ENCODE assay signal across 8 cellular contexts in genomic region chr2:96145028-96145939, GRCh38. TPM values are rescaled to one million over a fixed set of nuclear protein-coding genes. Genes with fewer than 3 reads are reported as not detected.
DNase-seq lines count a peak whose midpoint lies in the region; ATAC-seq, FAIRE-seq and TF ChIP-seq lines count a peak whose summit lies in the region.

DUSP2 (minus strand) TSS chr2:96145440; CDS start chr2:96145354, 86 bp downstream.

- no peaks in the 10 kb centered on the region for H3K4me1 ChIP-seq in pancreas
- H3K4me1 ChIP-seq in tibial artery, result peaks cover 0 to 39% (median 19%) of the 10 kb centered on the region in 4 donors

- intact Hi-C loops in Calu3 (cut with micrococcal nuclease; ENCODE audit: unreplicated experiment) (no loop called here), Right ventricle myocardium inferior (cut with DNase I) (loop anchor here (5.0 kb wide), 1 partner anchor 122 kb away; the partner anchor contains the start of genes CIAO1 and TMEM127), pancreas (cut with DNase I) (no loop called here), tibial artery (cut with DNase I; ENCODE audit: low total_unique reads) (loop anchor here (10.0 kb wide), 2 partner anchors 160 to 360 kb away; partner anchors contain the start of genes NEURL3 and SNRNP200)

- CTCF ChIA-PET in Calu3 (lab: Charles Lee), result no interaction called here
- CTCF ChIA-PET in activated naive CD4-positive, alpha-beta T cell treated with anti-CD3 and anti-CD28 coated beads, Interleukin-2, amount 10 ng/mL, durations not matched to agents 7 days and 5 days (lab: Charles Lee), result interaction anchor here (1.0 to 18.7 kb wide), 3 partner anchors 11 to 29 kb away, joined by 3 to 507 read pairs (median 18); no protein-coding TSS in a partner anchor

- 4% methylated on average over 76 to 95 of the region's 95 CpGs for WGBS in pancreas, 2 donors

- H3K27ac Mint-ChIP-seq in Calu3 (ENCODE audit: unreplicated experiment), result peak within 1 kb of the TSS; percentile 70
- H3K27ac Mint-ChIP-seq in activated naive CD4-positive, alpha-beta T cell treated with anti-CD3 and anti-CD28 coated beads, Interleukin-2, amount 10 ng/mL, durations not matched to agents 7 days and 5 days, result peak within 1 kb of the TSS; percentile 98

- no peaks in the 10 kb centered on the region for H3K27me3 Mint-ChIP-seq in Calu3 (ENCODE audit: unreplicated experiment)
- H3K27me3 Mint-ChIP-seq in activated naive CD4-positive, alpha-beta T cell treated with anti-CD3 and anti-CD28 coated beads, Interleukin-2, amount 10 ng/mL, durations not matched to agents 7 days and 5 days, result no peaks in the 10 kb centered on the region

- ATAC-seq in GM19455 (IDR thresholded peaks at IDR 0.05; ENCODE audit: unreplicated experiment), result peak; percentile 50
- ATAC-seq in Right ventricle myocardium inferior, result peak; percentile 90
- ATAC-seq in pancreas, result peak; percentile 73 to 88 (median 80)

- H3K36me3 Mint-ChIP-seq in Calu3 (ENCODE audit: insufficient read depth, unreplicated experiment), result peaks cover 39% of the 10 kb centered on the region
- H3K36me3 Mint-ChIP-seq in activated naive CD4-positive, alpha-beta T cell treated with anti-CD3 and anti-CD28 coated beads, Interleukin-2, amount 10 ng/mL, durations not matched to agents 7 days and 5 days, result peaks cover 12% of the 10 kb centered on the region

- H3K36me3 ChIP-seq in pancreas (no peaks in the 10 kb centered on the region), tibial artery (no peaks in the 10 kb centered on the region)

- H3K9me3 ChIP-seq in pancreas (no peaks in the 10 kb centered on the region), tibial artery (no peaks in the 10 kb centered on the region)

- no peaks in the 10 kb centered on the region for H3K27me3 ChIP-seq in HL-60 (ENCODE audit: insufficient read depth, poor library complexity, severe bottlenecking)
- no peaks in the 10 kb centered on the region for H3K27me3 ChIP-seq in pancreas
- H3K27me3 ChIP-seq in tibial artery, result peaks cover 0 to 2% of the 10 kb centered on the region in 2 donors

- H3K4me1 Mint-ChIP-seq in Calu3 (ENCODE audit: low read depth, unreplicated experiment), result peaks cover 15% of the 10 kb centered on the region
- peaks cover 70% of the 10 kb centered on the region for H3K4me1 Mint-ChIP-seq in activated naive CD4-positive, alpha-beta T cell treated with anti-CD3 and anti-CD28 coated beads, Interleukin-2, amount 10 ng/mL, durations not matched to agents 7 days and 5 days

- no TSS peak for BruUV-seq in Calu3 (replicated peaks; lab: Mats Ljungman, UMichigan)

- FAIRE-seq in pancreas (lab: Jason Lieb, UNC), result no peak

- peak within 1 kb of the TSS; percentile 91 for H3K27ac ChIP-seq in HL-60 (replicated peaks)
- H3K27ac ChIP-seq in pancreas, result peak within 1 kb of the TSS in 1 of 4 donors; percentile 67
- peak within 1 kb of the TSS in 1 of 2 donors; percentile 35 for H3K27ac ChIP-seq in tibial artery

- DNase-seq in Calu3, result peak; percentile 74
- DNase-seq in HL-60 (ENCODE audit: low read depth in 1 of 2, low spot score in 1 of 2), result peak; percentile 90 to 92
- peak; percentile 59 for DNase-seq in SIG-M5 (lab: John Stamatoyannopoulos, UW)
- DNase-seq in activated naive CD4-positive, alpha-beta T cell treated with anti-CD3 and anti-CD28 coated beads, Interleukin-2, amount 10 ng/mL, durations not matched to agents 7 days and 5 days, result peak; percentile 91
- peak; percentile 85 for DNase-seq in Right ventricle myocardium inferior (ENCODE audit: missing footprints)
- DNase-seq in pancreas, result peak; percentile 73 to 83 (median 77)
- DNase-seq in tibial artery, result peak; percentile 71 to 82

- H3K4me3 ChIP-seq in HL-60 (replicated peaks; ENCODE audit: insufficient read depth, low read length), result peak within 1 kb of the TSS; percentile 58
- H3K4me3 ChIP-seq in pancreas, result peak within 1 kb of the TSS; percentile 40 to 71 (median 48)
- H3K4me3 ChIP-seq in tibial artery, result peak within 1 kb of the TSS; percentile 51 to 59

- TF ChIP-seq CTCF in Calu3 (IDR thresholded peaks at IDR 0.05; ENCODE audit: unreplicated experiment) (no peak), HL-60 (IDR thresholded peaks at IDR 0.05; ENCODE audit: insufficient read depth, low read length) (no peak), pancreas (IDR thresholded peaks at IDR 0.05) (no peak), tibial artery (IDR thresholded peaks at IDR 0.05) (no peak)

- no peaks in the 10 kb centered on the region for H3K9me3 Mint-ChIP-seq in Calu3 (ENCODE audit: low read depth, unreplicated experiment)
- no peaks in the 10 kb centered on the region for H3K9me3 Mint-ChIP-seq in activated naive CD4-positive, alpha-beta T cell treated with anti-CD3 and anti-CD28 coated beads, Interleukin-2, amount 10 ng/mL, durations not matched to agents 7 days and 5 days

- peak within 1 kb of the TSS; percentile 81 for H3K4me3 Mint-ChIP-seq in Calu3 (ENCODE audit: low read depth, unreplicated experiment)
- peak within 1 kb of the TSS; percentile 92 for H3K4me3 Mint-ChIP-seq in activated naive CD4-positive, alpha-beta T cell treated with anti-CD3 and anti-CD28 coated beads, Interleukin-2, amount 10 ng/mL, durations not matched to agents 7 days and 5 days

RNA-seq across cellular contexts. Expression of gene DUSP2, which starts in this region (rescaled TPM):
- 4.1 and 5.9 TPM in 2 replicates for total RNA-seq in Calu3 (2022)
- 1.3 TPM for total RNA-seq in Right ventricle myocardium inferior
- total RNA-seq in pancreas, result 1 to 10 TPM in 4 of 6 donors, under 1 TPM in 2; 0.32 to 3.1 (median 1.2) TPM
- 1 to 10 TPM; 1.3 to 1.8 TPM for polyA plus RNA-seq in pancreas

Comparison
In these comparisons a context has a peak if more than half of its experiments do, and no peak if none do; other contexts are left out.
1. intact Hi-C loops: an anchor here in Right ventricle myocardium inferior (5.0 kb wide) and tibial artery (10.0 kb wide); none called in Calu3 and pancreas.